In the genomic region with DNA sequence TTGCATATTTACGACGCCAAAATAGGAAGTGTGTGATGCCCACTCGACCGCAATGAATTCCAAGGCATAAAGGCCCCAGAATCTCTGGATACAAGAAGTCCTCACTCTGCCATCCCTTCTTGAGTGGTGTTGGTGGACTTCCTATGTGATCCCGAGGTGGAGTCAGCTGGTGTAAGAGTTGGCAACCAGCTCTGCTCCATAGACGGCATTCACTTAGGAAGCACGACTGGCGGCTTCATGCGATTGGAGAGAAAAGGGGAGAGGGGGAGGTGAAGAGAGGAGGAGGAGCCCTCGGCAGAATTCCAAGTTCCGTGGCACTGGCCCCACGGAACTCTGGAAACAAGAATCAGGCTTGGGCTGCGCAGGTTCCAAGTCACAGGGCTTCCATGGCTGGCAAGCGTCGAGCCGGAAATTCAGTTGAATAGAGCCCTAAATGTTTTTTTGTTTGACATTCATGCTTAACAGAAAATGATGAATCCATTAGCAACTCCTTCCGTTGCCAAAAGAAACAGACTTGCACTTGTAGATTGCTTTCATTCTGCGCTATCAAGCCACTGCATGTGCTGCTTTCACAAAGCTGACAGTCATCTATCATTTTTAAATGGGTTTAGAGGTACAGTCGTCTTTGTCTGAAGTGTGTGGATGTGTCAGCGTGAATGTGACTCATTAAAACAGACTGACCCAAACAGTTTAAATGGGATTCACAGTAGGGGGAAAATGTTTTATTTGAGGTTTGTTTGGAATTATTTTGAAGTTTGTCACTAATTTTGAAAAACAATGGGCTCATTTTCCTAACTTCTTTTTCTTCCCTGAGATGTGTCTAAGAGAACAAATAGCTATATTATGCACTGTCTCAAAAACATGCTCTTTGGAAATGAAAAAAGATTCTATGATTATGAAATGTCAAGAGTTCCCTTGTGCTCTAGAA, we compare ENCODE assay signal across 1 cellular context.
A peak's percentile ranks its signal among the peaks of the same experiment; 100 is the strongest.
TF ChIP-seq lines count a peak whose summit lies in the region.

No MANE protein-coding gene starts in this region.

TF ChIP-seq in HCT116, 20 proteins besides CTCF, POLR2A, EP300 and RAD21 (continued from another document):
- TF ChIP-seq, protein P1, sequence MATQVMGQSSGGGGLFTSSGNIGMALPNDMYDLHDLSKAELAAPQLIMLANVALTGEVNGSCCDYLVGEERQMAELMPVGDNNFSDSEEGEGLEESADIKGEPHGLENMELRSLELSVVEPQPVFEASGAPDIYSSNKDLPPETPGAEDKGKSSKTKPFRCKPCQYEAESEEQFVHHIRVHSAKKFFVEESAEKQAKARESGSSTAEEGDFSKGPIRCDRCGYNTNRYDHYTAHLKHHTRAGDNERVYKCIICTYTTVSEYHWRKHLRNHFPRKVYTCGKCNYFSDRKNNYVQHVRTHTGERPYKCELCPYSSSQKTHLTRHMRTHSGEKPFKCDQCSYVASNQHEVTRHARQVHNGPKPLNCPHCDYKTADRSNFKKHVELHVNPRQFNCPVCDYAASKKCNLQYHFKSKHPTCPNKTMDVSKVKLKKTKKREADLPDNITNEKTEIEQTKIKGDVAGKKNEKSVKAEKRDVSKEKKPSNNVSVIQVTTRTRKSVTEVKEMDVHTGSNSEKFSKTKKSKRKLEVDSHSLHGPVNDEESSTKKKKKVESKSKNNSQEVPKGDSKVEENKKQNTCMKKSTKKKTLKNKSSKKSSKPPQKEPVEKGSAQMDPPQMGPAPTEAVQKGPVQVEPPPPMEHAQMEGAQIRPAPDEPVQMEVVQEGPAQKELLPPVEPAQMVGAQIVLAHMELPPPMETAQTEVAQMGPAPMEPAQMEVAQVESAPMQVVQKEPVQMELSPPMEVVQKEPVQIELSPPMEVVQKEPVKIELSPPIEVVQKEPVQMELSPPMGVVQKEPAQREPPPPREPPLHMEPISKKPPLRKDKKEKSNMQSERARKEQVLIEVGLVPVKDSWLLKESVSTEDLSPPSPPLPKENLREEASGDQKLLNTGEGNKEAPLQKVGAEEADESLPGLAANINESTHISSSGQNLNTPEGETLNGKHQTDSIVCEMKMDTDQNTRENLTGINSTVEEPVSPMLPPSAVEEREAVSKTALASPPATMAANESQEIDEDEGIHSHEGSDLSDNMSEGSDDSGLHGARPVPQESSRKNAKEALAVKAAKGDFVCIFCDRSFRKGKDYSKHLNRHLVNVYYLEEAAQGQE (IDR thresholded peaks at IDR 0.05; ENCODE audit: low read depth): no peak
- TF ChIP-seq POLR2AphosphoS5 (IDR thresholded peaks at IDR 0.05; ENCODE audit: low read depth, low read length) (peak; percentile 27), SIN3A (IDR thresholded peaks at IDR 0.05; ENCODE audit: low read depth) (peak; percentile 85; the same call in 1 of the 2 replicates)
- TF ChIP-seq, protein P2, sequence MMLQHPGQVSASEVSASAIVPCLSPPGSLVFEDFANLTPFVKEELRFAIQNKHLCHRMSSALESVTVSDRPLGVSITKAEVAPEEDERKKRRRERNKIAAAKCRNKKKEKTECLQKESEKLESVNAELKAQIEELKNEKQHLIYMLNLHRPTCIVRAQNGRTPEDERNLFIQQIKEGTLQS (IDR thresholded peaks at IDR 0.05): peak; percentile 16; the same call in 1 of the 2 replicates
